18 cellular contexts compared by ENCODE assay signal in the genomic region with DNA sequence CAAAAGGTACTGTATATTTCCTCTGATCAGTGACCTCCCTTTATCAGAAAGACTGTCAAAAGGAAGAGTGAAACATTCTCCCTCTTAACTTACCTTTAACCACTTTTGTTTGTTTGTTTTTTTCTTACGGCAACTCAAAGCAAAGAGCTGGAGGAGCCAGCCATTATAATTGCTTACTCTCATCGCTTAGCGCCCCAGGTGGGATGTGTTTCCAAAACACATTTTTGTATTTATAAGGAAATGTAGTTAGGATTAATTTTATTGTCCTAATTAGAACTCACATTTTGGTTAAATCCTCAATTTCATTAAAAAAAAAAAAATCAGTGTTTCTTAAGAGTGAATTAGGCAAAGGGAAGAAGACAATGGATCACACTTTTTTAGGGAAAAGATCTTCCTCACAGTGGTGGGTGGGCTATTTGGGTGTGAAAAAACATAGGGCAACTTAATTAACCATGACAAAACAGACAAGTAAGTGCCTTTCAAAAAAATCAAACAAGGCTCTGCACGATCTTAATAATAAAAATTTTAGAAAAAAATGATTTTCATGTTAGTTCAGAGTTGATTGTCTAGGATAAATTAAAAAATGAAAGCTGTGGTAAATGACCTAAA. TPM values are rescaled to one million over a fixed set of nuclear protein-coding genes. Genes with fewer than 3 reads are reported as not detected.
DNase-seq lines count a peak whose midpoint lies in the region; ATAC-seq, FAIRE-seq and TF ChIP-seq lines count a peak whose summit lies in the region.
"Had no signal": no experiment of that assay in that cellular context is flagged by ENCODE, and none has a peak within 500 bp of the region (broad histone marks: within the 10 kb centered on the region; RNA-seq: fewer than 3 reads in every experiment).

No MANE protein-coding gene starts in this region.

- no peak for ATAC-seq in stimulated activated memory B cell treated with anti-CD40 and anti-IgM and Interleukin-4, amounts not matched to agents 10 μg/mL and 1 μg/mL and 100 μg/mL, for 72 hours
- ATAC-seq in HG02763 (IDR thresholded peaks at IDR 0.05; ENCODE audit: unreplicated experiment), result no peak
- ATAC-seq: activated CD8-positive, alpha-beta T cell treated with anti-CD3 and anti-CD28 coated beads for 36 hours; mucosa of descending colon had no signal

- H3K4me3 Mint-ChIP-seq in CD8-positive, alpha-beta memory T cell, result peak overlapping the region in 2 of 7 donors; percentile 1 to 9
- no peak overlapping the region for H3K4me3 Mint-ChIP-seq in stimulated activated memory B cell treated with anti-CD40 and anti-IgM and Interleukin-4, amounts not matched to agents 10 μg/mL and 1 μg/mL and 100 μg/mL, for 72 hours

- H3K4me2 ChIP-seq in keratinocyte (ENCODE audit: control insufficient read depth, extremely low read depth, insufficient read depth, low read depth, low read length) (peak overlapping the region; percentile 73), smooth muscle cell (peak overlapping the region; percentile 94)

- H3K4me3 ChIP-seq in HEK293 (ENCODE audit: low read depth, low read length), result no peak overlapping the region
- H3K4me3 ChIP-seq in SJCRH30, result no peak overlapping the region
- peak overlapping the region in 1 of 3 experiments; percentile 18 for H3K4me3 ChIP-seq in keratinocyte (ENCODE audit: control insufficient read depth in 2 of 3, extremely low read depth in 1 of 3, insufficient read depth in 2 of 3, low read depth in 1 of 3, low read length in 3 of 3)
- peak overlapping the region; percentile 78 for H3K4me3 ChIP-seq in smooth muscle cell
- H3K4me3 ChIP-seq in CD8-positive, alpha-beta memory T cell (ENCODE audit: low read length), result no peak overlapping the region
- H3K4me3 ChIP-seq: mucosa of descending colon had no signal

- peaks cover 2 to 13% of the 10 kb centered on the region in 2 donors for H3K27me3 Mint-ChIP-seq in CD8-positive, alpha-beta memory T cell
- H3K27me3 Mint-ChIP-seq in stimulated activated memory B cell treated with anti-CD40 and anti-IgM and Interleukin-4, amounts not matched to agents 10 μg/mL and 1 μg/mL and 100 μg/mL, for 72 hours, result no peaks in the 10 kb centered on the region

- no peaks in the 10 kb centered on the region for H3K9me1 ChIP-seq in keratinocyte (ENCODE audit: control insufficient read depth, extremely low read depth, insufficient read depth, low read length)

- H3K79me2 ChIP-seq in keratinocyte (ENCODE audit: control insufficient read depth, insufficient read depth, low read length), result peaks cover 29% of the 10 kb centered on the region
- peaks cover 38% of the 10 kb centered on the region for H3K79me2 ChIP-seq in smooth muscle cell (ENCODE audit: low read depth)

- peaks cover 52 to 75% (median 73%) of the 10 kb centered on the region in 3 donors for H3K4me1 Mint-ChIP-seq in CD8-positive, alpha-beta memory T cell
- H3K4me1 Mint-ChIP-seq in stimulated activated memory B cell treated with anti-CD40 and anti-IgM and Interleukin-4, amounts not matched to agents 10 μg/mL and 1 μg/mL and 100 μg/mL, for 72 hours, result peaks cover 8% of the 10 kb centered on the region

- peaks cover 0 to 2% (median 0%) of the 10 kb centered on the region in 3 donors for H3K36me3 Mint-ChIP-seq in CD8-positive, alpha-beta memory T cell
- H3K36me3 Mint-ChIP-seq in stimulated activated memory B cell treated with anti-CD40 and anti-IgM and Interleukin-4, amounts not matched to agents 10 μg/mL and 1 μg/mL and 100 μg/mL, for 72 hours, result peaks cover 4% of the 10 kb centered on the region

- TF ChIP-seq CTCF in HEK293 (tag by site-specific recombination; IDR thresholded peaks at IDR 0.05) (no peak), keratinocyte (optimal IDR thresholded peaks at IDR 0.05 in 1 of 3, IDR thresholded peaks at IDR 0.05 in 1 of 3, conservative IDR thresholded peaks at IDR 0.05 in 1 of 3; ENCODE audit: extremely low read depth in 1 of 3, insufficient read depth in 2 of 3, low read length in 3 of 3) (no peak), smooth muscle cell (IDR thresholded peaks at IDR 0.05; ENCODE audit: borderline replicate concordance, insufficient read depth, poor library complexity, severe bottlenecking) (no peak)

- peak overlapping the region; percentile 52 for H2AFZ ChIP-seq in keratinocyte (ENCODE audit: control insufficient read depth, low read length)
- H2AFZ ChIP-seq in smooth muscle cell (ENCODE audit: low read depth), result peak overlapping the region; percentile 52

- DNase-seq in SJCRH30 (peak in 1 of 2 experiments; percentile 52), keratinocyte (ENCODE audit: low read depth, low spot score) (no peak), smooth muscle cell (lab: John Stamatoyannopoulos, UW; ENCODE audit: unreplicated experiment) (no peak), KG1 (lab: John Stamatoyannopoulos, UW) (no peak)
- DNase-seq in CD8-positive, alpha-beta memory T cell, result no peak
- DNase-seq: activated CD8-positive, alpha-beta T cell treated with anti-CD3 and anti-CD28 coated beads for 36 hours; adrenal gland; DMS153; MG63; mucosa of descending colon; NCI-H2029; NCI-H526; stimulated activated CD4-positive, alpha-beta T cell treated with anti-CD3 and anti-CD28 coated beads, Interleukin-15, amount 100 ng/mL, for 24 hours; SW 1271 had no signal

- peak overlapping the region; percentile 28 for H3K9ac ChIP-seq in keratinocyte (ENCODE audit: control insufficient read depth, extremely low read depth, insufficient read depth, low read length)
- no peak overlapping the region for H3K9ac ChIP-seq in smooth muscle cell (ENCODE audit: low read depth)

- no peaks in the 10 kb centered on the region for H4K20me1 ChIP-seq in keratinocyte (ENCODE audit: control insufficient read depth, extremely low read depth, insufficient read depth, low read length)
- H4K20me1 ChIP-seq in smooth muscle cell (ENCODE audit: low read depth), result peaks cover 3% of the 10 kb centered on the region

- H3K27ac Mint-ChIP-seq in CD8-positive, alpha-beta memory T cell, result no peak overlapping the region
- H3K27ac Mint-ChIP-seq in stimulated activated memory B cell treated with anti-CD40 and anti-IgM and Interleukin-4, amounts not matched to agents 10 μg/mL and 1 μg/mL and 100 μg/mL, for 72 hours, result no peak overlapping the region
- H3K27ac Mint-ChIP-seq: activated CD8-positive, alpha-beta T cell treated with anti-CD3 and anti-CD28 coated beads for 36 hours; B cell had no signal

- dilution Hi-C loops in keratinocyte (cut with MboI; ENCODE audit: extremely low pct_ligation_motif_present, low sequenced_read_pairs), result no loop called here

- no peaks in the 10 kb centered on the region for H3K27me3 ChIP-seq in SJCRH30
- H3K27me3 ChIP-seq in keratinocyte (ENCODE audit: control insufficient read depth, extremely low read depth, insufficient read depth, low read length), result no peaks in the 10 kb centered on the region
- no peaks in the 10 kb centered on the region for H3K27me3 ChIP-seq in smooth muscle cell (ENCODE audit: low read depth)
- no peaks in the 10 kb centered on the region for H3K27me3 ChIP-seq in CD8-positive, alpha-beta memory T cell (ENCODE audit: insufficient read depth, low read length, poor library complexity, severe bottlenecking)
- H3K27me3 ChIP-seq: adrenal gland, MG63 had no signal

- CTCF ChIA-PET in HEK293 (lab: Yijun Ruan, JAX), result interaction anchor here (0.6 to 3.0 kb wide), 4 partner anchors 12 to 243 kb away, joined by 3 to 10 read pairs (median 3); no protein-coding TSS in a partner anchor
- CTCF ChIA-PET in CD8-positive, alpha-beta memory T cell (lab: Charles Lee), result no interaction called here

- H3K36me3 ChIP-seq in HEK293 (ENCODE audit: control insufficient read depth in 2 of 2, insufficient read depth in 1 of 2, low read length in 2 of 2) (no peaks in the 10 kb centered on the region), SJCRH30 (no peaks in the 10 kb centered on the region), keratinocyte (ENCODE audit: control insufficient read depth in 2 of 2, extremely low read depth in 1 of 2, insufficient read depth in 2 of 2, low read length in 2 of 2) (no peaks in the 10 kb centered on the region), smooth muscle cell (ENCODE audit: low read depth) (no peaks in the 10 kb centered on the region)
- no peaks in the 10 kb centered on the region for H3K36me3 ChIP-seq in CD8-positive, alpha-beta memory T cell (ENCODE audit: insufficient read depth, low read length)
- H3K36me3 ChIP-seq: adrenal gland had no signal

- POLR2A ChIA-PET in HEK293 (lab: Yijun Ruan, JAX), result interaction anchor here (1.1 to 1.4 kb wide), 2 partner anchors 12 to 166 kb away, joined by 3 read pairs; partner anchors contain the start of gene LTV1
- POLR2A ChIA-PET in CD8-positive, alpha-beta memory T cell (lab: Charles Lee), result no interaction called here

- H3K9me3 Mint-ChIP-seq in CD8-positive, alpha-beta memory T cell, result peaks cover 0 to 3% (median 0%) of the 10 kb centered on the region in 5 donors
- H3K9me3 Mint-ChIP-seq in stimulated activated memory B cell treated with anti-CD40 and anti-IgM and Interleukin-4, amounts not matched to agents 10 μg/mL and 1 μg/mL and 100 μg/mL, for 72 hours, result no peaks in the 10 kb centered on the region
- H3K9me3 Mint-ChIP-seq: activated CD8-positive, alpha-beta T cell treated with anti-CD3 and anti-CD28 coated beads for 36 hours had no signal

- peaks cover 13% of the 10 kb centered on the region for H3F3A ChIP-seq in smooth muscle cell (ENCODE audit: low read depth)

- H3K27ac ChIP-seq in HEK293 (ENCODE audit: extremely low read depth, low read depth, low read length) (no peak overlapping the region), SJCRH30 (peak overlapping the region; percentile 97), keratinocyte (ENCODE audit: control insufficient read depth, insufficient read depth, low read length) (peak overlapping the region; percentile 42), smooth muscle cell (ENCODE audit: low read depth) (peak overlapping the region; percentile 86)
- no peak overlapping the region for H3K27ac ChIP-seq in CD8-positive, alpha-beta memory T cell (ENCODE audit: low read depth, low read length)

- WGBS in smooth muscle cell (ENCODE audit: low lambda C conversion rate), result 45% methylated on average over 4 of the region's 4 CpGs

- no peaks in the 10 kb centered on the region for H3K9me3 ChIP-seq in HEK293 (ENCODE audit: control insufficient read depth, insufficient read depth, low read depth, low read length)
- H3K9me3 ChIP-seq in SJCRH30 (replicated peaks), result no peaks in the 10 kb centered on the region
- H3K9me3 ChIP-seq in keratinocyte (ENCODE audit: control insufficient read depth, low read depth, low read length), result no peaks in the 10 kb centered on the region
- no peaks in the 10 kb centered on the region for H3K9me3 ChIP-seq in smooth muscle cell (replicated peaks; ENCODE audit: low read depth)
- no peaks in the 10 kb centered on the region for H3K9me3 ChIP-seq in CD8-positive, alpha-beta memory T cell (ENCODE audit: low read length)
- H3K9me3 ChIP-seq: adrenal gland, mucosa of descending colon had no signal

- no peak for FAIRE-seq in keratinocyte (lab: Jason Lieb, UNC)

- H3K4me1 ChIP-seq in HEK293 (ENCODE audit: control insufficient read depth, insufficient read depth, low read length) (peaks cover 25% of the 10 kb centered on the region; the same call in 1 of the 2 replicates), SJCRH30 (peaks cover 53% of the 10 kb centered on the region), keratinocyte (ENCODE audit: control insufficient read depth, extremely low read depth, insufficient read depth, low read length) (peaks cover 47% of the 10 kb centered on the region), smooth muscle cell (ENCODE audit: low read depth) (peaks cover 73% of the 10 kb centered on the region)
- peaks cover 4% of the 10 kb centered on the region for H3K4me1 ChIP-seq in CD8-positive, alpha-beta memory T cell (ENCODE audit: insufficient read depth, low read length)

RNA-seq across cellular contexts. Expression of gene PHACTR2, which starts 1.2 kb away (rescaled TPM):
- 57.1 and 63.7 TPM in 2 replicates for total RNA-seq in SJCRH30 (2014; rRNA removed; shearing (Covaris generic))
- polyA plus RNA-seq in keratinocyte (5.9 to 20.9 TPM (median 9.4 TPM) in 3 replicates), smooth muscle cell (62.7 and 76.0 TPM in 2 replicates)
- polyA plus RNA-seq in keratinocyte (2011; ENCODE audit: low read depth), result 27.1 TPM
- polyA plus RNA-seq in keratinocyte (2011; cell fraction: cytosol; rRNA removed), result 6.7 and 11.7 TPM in 2 replicates
- 5.7 and 8.2 TPM in 2 replicates for polyA plus RNA-seq in keratinocyte (2011; cell fraction: nucleus; rRNA removed)
- polyA plus RNA-seq in keratinocyte (2012; ENCODE audit: low replicate concordance), result 6.6 and 10.4 TPM in 2 replicates
- 11.2 to 24.2 TPM (median 13.4 TPM) in 3 replicates for polyA minus RNA-seq in keratinocyte
- polyA minus RNA-seq in keratinocyte (2011; cell fraction: cytosol; rRNA and poly(A)+ RNA removed), result 14.2 TPM
- 9.8 and 23.3 TPM in 2 replicates for polyA minus RNA-seq in keratinocyte (2011; cell fraction: nucleus; rRNA and poly(A)+ RNA removed)
- 80.4 and 104 TPM in 2 replicates for total RNA-seq in smooth muscle cell
- total RNA-seq in CD8-positive, alpha-beta memory T cell, result 10 to 100 TPM; 27.8 to 29.1 TPM
- polyA plus RNA-seq in CD8-positive, alpha-beta memory T cell, result 42.1 TPM

Comparison
In these comparisons a context has a peak if more than half of its experiments do, and no peak if none do; other contexts are left out.
1. H3K27ac ChIP-seq: peak in SJCRH30 (single experiment), keratinocyte (single experiment) and smooth muscle cell (single experiment); none in HEK293 (single experiment) and CD8-positive, alpha-beta memory T cell (single experiment).